Comparison of ENCODE assay signal across 21 cellular contexts in the genomic region with DNA sequence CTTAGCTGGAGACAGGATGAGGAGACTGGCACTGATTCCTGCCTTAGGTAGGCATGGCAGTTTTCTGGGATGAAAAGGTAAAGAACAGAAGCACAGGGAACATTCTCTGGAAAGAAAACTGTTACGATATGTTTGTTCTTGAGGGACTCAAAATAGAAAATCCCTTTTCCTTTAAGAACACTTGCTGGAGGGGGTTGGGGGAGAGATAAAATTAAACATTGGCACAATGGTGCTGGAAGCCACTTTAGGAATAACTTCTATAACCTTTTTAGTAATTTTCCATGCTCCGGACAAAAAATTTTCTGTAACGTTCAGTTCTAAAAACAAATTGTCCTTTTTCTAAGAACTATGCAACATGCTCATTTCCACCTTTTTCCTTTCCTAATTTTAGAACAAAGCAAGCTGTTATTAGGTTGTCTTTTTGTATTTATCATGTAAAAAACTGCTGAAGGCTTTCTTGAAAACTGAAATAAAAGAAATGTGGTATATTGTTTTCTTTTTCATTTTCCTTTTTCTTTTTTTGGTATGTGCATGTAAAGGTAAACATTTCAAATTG.
DNase-seq lines count a peak whose midpoint lies in the region; ATAC-seq and TF ChIP-seq lines count a peak whose summit lies in the region.
"Had no signal": no experiment of that assay in that cellular context is flagged by ENCODE, and none has a peak within 500 bp of the region (broad histone marks: within the 10 kb centered on the region; RNA-seq: fewer than 3 reads in every experiment).

No MANE protein-coding gene starts in this region.

- H3K4me3 ChIP-seq in left ventricle myocardium inferior, result no peak overlapping the region
- no peak overlapping the region for H3K4me3 ChIP-seq in gastroesophageal sphincter
- H3K4me3 ChIP-seq in testis, result no peak overlapping the region
- H3K4me3 ChIP-seq in A673 (ENCODE audit: low read depth, low read length, poor library complexity, severe bottlenecking), result no peak overlapping the region
- H3K4me3 ChIP-seq: BLaER1, HAP-1 had no signal

- no peak for TF ChIP-seq CTCF in left ventricle myocardium inferior (IDR thresholded peaks at IDR 0.05; ENCODE audit: borderline replicate concordance)
- TF ChIP-seq CTCF in gastroesophageal sphincter (IDR thresholded peaks at IDR 0.05), result no peak
- no peak for TF ChIP-seq CTCF in testis (IDR thresholded peaks at IDR 0.05)
- no peak for TF ChIP-seq CTCF in A673 (conservative IDR thresholded peaks at IDR 0.05; ENCODE audit: low read depth, low read length)

- TF ChIP-seq POLR2A in gastroesophageal sphincter (IDR thresholded peaks at IDR 0.05) (no peak), testis (IDR thresholded peaks at IDR 0.05) (no peak)

- WGBS in gastroesophageal sphincter (ENCODE audit: low coverage in 1 of 2), 2 donors, result 7 to 14% methylated on average over 3 of the region's 3 CpGs
- WGBS in testis, 2 donors, result 26 to 29% methylated on average over 3 of the region's 3 CpGs

- H3K27me3 ChIP-seq in left ventricle myocardium inferior (ENCODE audit: low read depth), result no peaks in the 10 kb centered on the region
- H3K27me3 ChIP-seq in gastroesophageal sphincter, result no peaks in the 10 kb centered on the region
- H3K27me3 ChIP-seq in testis, result no peaks in the 10 kb centered on the region
- H3K27me3 ChIP-seq in A673 (replicated peaks; ENCODE audit: insufficient read depth, low read depth, low read length, poor library complexity), result no peaks in the 10 kb centered on the region
- H3K27me3 ChIP-seq: BLaER1 had no signal

- DNase-seq in left ventricle myocardium inferior, result no peak
- DNase-seq in cardiac septum (ENCODE audit: low spot score), result no peak
- DNase-seq in testis, result no peak
- no peak for DNase-seq in NCI-H2081 treated with DMSO at 0.1 percent for 48 hours (lab: John Stamatoyannopoulos, UW)
- no peak for DNase-seq in A673 (ENCODE audit: low spot score)
- DNase-seq in HCEC 1CT, result no peak
- DNase-seq: CD4-positive, CD25-positive, alpha-beta regulatory T cell; DMS153; GOT3; MM.1S; NCI-H1694; NCI-H2029 treated with DMSO at 0.1 percent for 48 hours; NCI-H2227 treated with DMSO at 0.1 percent for 48 hours; NCI-H526 treated with DMSO at 0.1 percent for 48 hours; RPMI8226; SHP77 treated with DMSO at 0.1 percent for 48 hours had no signal

- H3K4me1 ChIP-seq in left ventricle myocardium inferior (peaks cover 23% of the 10 kb centered on the region), gastroesophageal sphincter (peaks cover 0 to 24% (median 2%) of the 10 kb centered on the region in 3 donors), testis (no peaks in the 10 kb centered on the region), A673 (ENCODE audit: insufficient read depth, low read length, poor library complexity, severe bottlenecking) (no peaks in the 10 kb centered on the region)
- H3K4me1 ChIP-seq: BLaER1, HAP-1 had no signal

- CTCF ChIA-PET in A673 (lab: Charles Lee), result no interaction called here

- TF ChIP-seq EP300 in gastroesophageal sphincter (IDR thresholded peaks at IDR 0.05), result no peak

- intact Hi-C loops in left ventricle myocardium inferior (cut with micrococcal nuclease), result no loop called here
- intact Hi-C loops in cardiac septum (cut with DNase I), result no loop called here
- intact Hi-C loops in testis (cut with DNase I; ENCODE audit: low total_unique reads), result no loop called here
- intact Hi-C loops in A673 (cut with micrococcal nuclease; ENCODE audit: unreplicated experiment), result no loop called here

- ATAC-seq in gastroesophageal sphincter, result peak; percentile 53

- POLR2A ChIA-PET in A673 (lab: Charles Lee; ENCODE audit: low non-redundant PET), result interaction anchor here (0.6 kb wide), 1 partner anchor 91 kb away, joined by 3 read pairs; no protein-coding TSS in a partner anchor

- no TSS peak for BruUV-seq in A673 (replicated peaks; lab: Mats Ljungman, UMichigan)

- peak overlapping the region; percentile 82 for H3K27ac ChIP-seq in left ventricle myocardium inferior (replicated peaks)
- H3K27ac ChIP-seq in gastroesophageal sphincter, result peak overlapping the region; percentile 60 to 73 (median 65)
- peak overlapping the region; percentile 59 to 63 for H3K27ac ChIP-seq in testis
- no peak overlapping the region for H3K27ac ChIP-seq in A673 (ENCODE audit: low read depth, low read length, poor library complexity, severe bottlenecking)
- H3K27ac ChIP-seq: BLaER1, HL-60, KMS-11 had no signal

- H3K36me3 ChIP-seq in left ventricle myocardium inferior (no peaks in the 10 kb centered on the region), gastroesophageal sphincter (no peaks in the 10 kb centered on the region), testis (ENCODE audit: low read depth, missing control alignments) (no peaks in the 10 kb centered on the region), A673 (ENCODE audit: insufficient read depth, low read length, poor library complexity, severe bottlenecking) (no peaks in the 10 kb centered on the region)
- H3K36me3 ChIP-seq: BLaER1, HAP-1 had no signal

- H3K9me3 ChIP-seq in left ventricle myocardium inferior (replicated peaks) (no peaks in the 10 kb centered on the region), gastroesophageal sphincter (no peaks in the 10 kb centered on the region), testis (no peaks in the 10 kb centered on the region), A673 (ENCODE audit: low read depth, low read length, poor library complexity, severe bottlenecking) (no peaks in the 10 kb centered on the region)
- H3K9me3 ChIP-seq: BLaER1, HAP-1 had no signal
